In genomic region chr3:46242120-46242519, GRCh38 we compare ENCODE assay signal across 22 cellular contexts. TPM values are rescaled to one million over a fixed set of nuclear protein-coding genes. Genes with fewer than 3 reads are reported as not detected.
DNase-seq lines count a peak whose midpoint lies in the region; ATAC-seq and TF ChIP-seq lines count a peak whose summit lies in the region.
"Had no signal": no experiment of that assay in that cellular context is flagged by ENCODE, and none has a peak within 500 bp of the region (broad histone marks: within the 10 kb centered on the region; RNA-seq: fewer than 3 reads in every experiment).

CCR3 (plus strand) TSS chr3:46242460; CDS start chr3:46265159, 22,699 bp downstream.

- no peaks in the 10 kb centered on the region for H4K20me1 ChIP-seq in MM.1S (ENCODE audit: insufficient read depth, low read length)

- H3K9me2 ChIP-seq in MM.1S (replicated peaks; ENCODE audit: insufficient read depth, low read length), result no peaks in the 10 kb centered on the region

- intact Hi-C loops in activated CD4-positive, alpha-beta T cell treated with anti-CD3 and anti-CD28 coated beads, Interleukin-2, amount 10 ng/mL, durations not matched to agents 24 days and 14 days (cut with micrococcal nuclease), result no loop called here

- H3K4me3 Mint-ChIP-seq in T-helper 17 cell, result no peak within 1 kb of the TSS
- H3K4me3 Mint-ChIP-seq in stimulated activated memory B cell treated with anti-CD40 and anti-IgM and Interleukin-4, amounts not matched to agents 10 μg/mL and 1 μg/mL and 100 μg/mL, for 72 hours, result no peak within 1 kb of the TSS
- no peak within 1 kb of the TSS for H3K4me3 Mint-ChIP-seq in activated CD4-positive, alpha-beta T cell treated with anti-CD3 and anti-CD28 coated beads, Interleukin-2, amount 10 ng/mL, durations not matched to agents 7 days and 5 days
- no peak within 1 kb of the TSS for H3K4me3 Mint-ChIP-seq in activated CD4-positive, alpha-beta T cell treated with anti-CD3 and anti-CD28 coated beads, Interleukin-2, amount 10 ng/mL, durations not matched to agents 24 days and 14 days
- H3K4me3 Mint-ChIP-seq: activated T-cell treated with anti-CD3 and anti-CD28 coated beads, Interleukin-2, amount 50 U/mL, for 24 hours; nephron progenitor cell had no signal

- ATAC-seq in GM18502 (IDR thresholded peaks at IDR 0.05; ENCODE audit: poor library complexity, unreplicated experiment), result peak; percentile 47
- ATAC-seq in T-helper 17 cell, result no peak
- ATAC-seq in stimulated activated memory B cell treated with anti-CD40 and anti-IgM and Interleukin-4, amounts not matched to agents 10 μg/mL and 1 μg/mL and 100 μg/mL, for 72 hours, result peak; percentile 64
- ATAC-seq in HG03457 (IDR thresholded peaks at IDR 0.05; ENCODE audit: unreplicated experiment), result no peak
- ATAC-seq: SK-N-SH treated with all-trans-retinoic acid at 6 μM for 48 hours had no signal

- peak within 1 kb of the TSS; percentile 53; the same call in 1 of the 2 replicates for H2AFZ ChIP-seq in MM.1S (ENCODE audit: low read length)

- H3K4me1 ChIP-seq in MM.1S (ENCODE audit: low read length), result peaks cover 21% of the 10 kb centered on the region
- H3K4me1 ChIP-seq: vagina had no signal

- no peak within 1 kb of the TSS for H3K4me3 ChIP-seq in MM.1S (ENCODE audit: low read length)
- H3K4me3 ChIP-seq: coronary artery, vagina had no signal

- H3K9me3 Mint-ChIP-seq in stimulated activated memory B cell treated with anti-CD40 and anti-IgM and Interleukin-4, amounts not matched to agents 10 μg/mL and 1 μg/mL and 100 μg/mL, for 72 hours, result no peaks in the 10 kb centered on the region
- no peaks in the 10 kb centered on the region for H3K9me3 Mint-ChIP-seq in activated CD4-positive, alpha-beta T cell treated with anti-CD3 and anti-CD28 coated beads, Interleukin-2, amount 10 ng/mL, durations not matched to agents 7 days and 5 days
- H3K9me3 Mint-ChIP-seq in activated CD4-positive, alpha-beta T cell treated with anti-CD3 and anti-CD28 coated beads, Interleukin-2, amount 10 ng/mL, durations not matched to agents 24 days and 14 days, result peaks cover 3% of the 10 kb centered on the region
- H3K9me3 Mint-ChIP-seq: activated T-cell treated with anti-CD3 and anti-CD28 coated beads, Interleukin-2, amount 50 U/mL, for 24 hours; nephron progenitor cell had no signal

- peak within 1 kb of the TSS; percentile 29 for H3K27ac Mint-ChIP-seq in T-helper 17 cell
- H3K27ac Mint-ChIP-seq in stimulated activated memory B cell treated with anti-CD40 and anti-IgM and Interleukin-4, amounts not matched to agents 10 μg/mL and 1 μg/mL and 100 μg/mL, for 72 hours, result peak within 1 kb of the TSS; percentile 80
- H3K27ac Mint-ChIP-seq in activated CD4-positive, alpha-beta T cell treated with anti-CD3 and anti-CD28 coated beads, Interleukin-2, amount 10 ng/mL, durations not matched to agents 7 days and 5 days, result no peak within 1 kb of the TSS
- H3K27ac Mint-ChIP-seq in activated CD4-positive, alpha-beta T cell treated with anti-CD3 and anti-CD28 coated beads, Interleukin-2, amount 10 ng/mL, durations not matched to agents 24 days and 14 days, result no peak within 1 kb of the TSS
- H3K27ac Mint-ChIP-seq: activated T-cell treated with anti-CD3 and anti-CD28 coated beads, Interleukin-2, amount 50 U/mL, for 24 hours; nephron progenitor cell; progenitor cell of endocrine pancreas had no signal

- TF ChIP-seq CTCF in MM.1S (IDR thresholded peaks at IDR 0.05; ENCODE audit: low read length), result no peak

- peak within 1 kb of the TSS; percentile 19 for H3K4me2 ChIP-seq in MM.1S (ENCODE audit: low read depth, low read length)

- peaks cover 9% of the 10 kb centered on the region for H3K27me3 Mint-ChIP-seq in T-helper 17 cell
- no peaks in the 10 kb centered on the region for H3K27me3 Mint-ChIP-seq in stimulated activated memory B cell treated with anti-CD40 and anti-IgM and Interleukin-4, amounts not matched to agents 10 μg/mL and 1 μg/mL and 100 μg/mL, for 72 hours
- peaks cover 43% of the 10 kb centered on the region for H3K27me3 Mint-ChIP-seq in activated CD4-positive, alpha-beta T cell treated with anti-CD3 and anti-CD28 coated beads, Interleukin-2, amount 10 ng/mL, durations not matched to agents 7 days and 5 days
- peaks cover 53% of the 10 kb centered on the region for H3K27me3 Mint-ChIP-seq in activated CD4-positive, alpha-beta T cell treated with anti-CD3 and anti-CD28 coated beads, Interleukin-2, amount 10 ng/mL, durations not matched to agents 24 days and 14 days

- H3K9ac ChIP-seq in MM.1S (ENCODE audit: low read length), result no peak within 1 kb of the TSS; the same call in 1 of the 2 replicates

- H3K27ac ChIP-seq in MM.1S (ENCODE audit: low read length), result peak within 1 kb of the TSS; percentile 27; the same call in 1 of the 2 replicates
- H3K27ac ChIP-seq: coronary artery, vagina had no signal

- POLR2A ChIA-PET in activated CD4-positive, alpha-beta T cell treated with anti-CD3 and anti-CD28 coated beads, Interleukin-2, amount 10 ng/mL, durations not matched to agents 7 days and 5 days (lab: Charles Lee), result no interaction called here

- CTCF ChIA-PET in activated CD4-positive, alpha-beta T cell treated with anti-CD3 and anti-CD28 coated beads, Interleukin-2, amount 10 ng/mL, durations not matched to agents 7 days and 5 days (lab: Charles Lee), result interaction anchor here (0.6 to 1.4 kb wide), 4 partner anchors 43 to 1387 kb away, joined by 3 to 6 read pairs (median 3); no protein-coding TSS in a partner anchor

- no peaks in the 10 kb centered on the region for H3F3A ChIP-seq in MM.1S (ENCODE audit: insufficient read depth, low read length)

- H3K9me3 ChIP-seq in MM.1S (replicated peaks; ENCODE audit: insufficient read depth, low read length) (no peaks in the 10 kb centered on the region), T-helper 17 cell (ENCODE audit: control insufficient read depth, low read length, poor library complexity, severe bottlenecking) (no peaks in the 10 kb centered on the region)
- H3K9me3 ChIP-seq: vagina had no signal

- H3K4me1 Mint-ChIP-seq in T-helper 17 cell, result peaks cover 8% of the 10 kb centered on the region
- H3K4me1 Mint-ChIP-seq in stimulated activated memory B cell treated with anti-CD40 and anti-IgM and Interleukin-4, amounts not matched to agents 10 μg/mL and 1 μg/mL and 100 μg/mL, for 72 hours, result peaks cover 8% of the 10 kb centered on the region
- H3K4me1 Mint-ChIP-seq in activated CD4-positive, alpha-beta T cell treated with anti-CD3 and anti-CD28 coated beads, Interleukin-2, amount 10 ng/mL, durations not matched to agents 7 days and 5 days, result peaks cover 6% of the 10 kb centered on the region
- H3K4me1 Mint-ChIP-seq in activated CD4-positive, alpha-beta T cell treated with anti-CD3 and anti-CD28 coated beads, Interleukin-2, amount 10 ng/mL, durations not matched to agents 24 days and 14 days, result peaks cover 8% of the 10 kb centered on the region
- H3K4me1 Mint-ChIP-seq: nephron progenitor cell had no signal

- H3K36me3 ChIP-seq in MM.1S (replicated peaks; ENCODE audit: insufficient read depth, low read length), result no peaks in the 10 kb centered on the region
- H3K36me3 ChIP-seq: vagina had no signal

- no peaks in the 10 kb centered on the region for H3K36me3 Mint-ChIP-seq in T-helper 17 cell (ENCODE audit: low read depth)
- H3K36me3 Mint-ChIP-seq in stimulated activated memory B cell treated with anti-CD40 and anti-IgM and Interleukin-4, amounts not matched to agents 10 μg/mL and 1 μg/mL and 100 μg/mL, for 72 hours, result no peaks in the 10 kb centered on the region
- no peaks in the 10 kb centered on the region for H3K36me3 Mint-ChIP-seq in activated CD4-positive, alpha-beta T cell treated with anti-CD3 and anti-CD28 coated beads, Interleukin-2, amount 10 ng/mL, durations not matched to agents 7 days and 5 days (ENCODE audit: low read depth)
- H3K36me3 Mint-ChIP-seq in activated CD4-positive, alpha-beta T cell treated with anti-CD3 and anti-CD28 coated beads, Interleukin-2, amount 10 ng/mL, durations not matched to agents 24 days and 14 days (ENCODE audit: low read depth), result no peaks in the 10 kb centered on the region

- no peaks in the 10 kb centered on the region for H3K79me2 ChIP-seq in MM.1S (ENCODE audit: low read length)

- no peaks in the 10 kb centered on the region for H3K27me3 ChIP-seq in MM.1S (replicated peaks; ENCODE audit: insufficient read depth, low read length)
- H3K27me3 ChIP-seq: vagina had no signal

- DNase-seq in MM.1S, result peak; percentile 19
- DNase-seq in T-helper 17 cell, result no peak
- no peak for DNase-seq in activated CD4-positive, alpha-beta T cell treated with anti-CD3 and anti-CD28 coated beads, Interleukin-2, amount 10 ng/mL, durations not matched to agents 7 days and 5 days
- DNase-seq in activated CD4-positive, alpha-beta T cell treated with anti-CD3 and anti-CD28 coated beads, Interleukin-2, amount 10 ng/mL, durations not matched to agents 24 days and 14 days, result no peak
- DNase-seq: activated naive CD4-positive, alpha-beta T cell treated with anti-CD3 and anti-CD28 coated beads, Interleukin-2, amount 50 U/mL, for 16 hours; activated T-cell treated with anti-CD3 and anti-CD28 coated beads, Interleukin-2, amount 50 U/mL, for 24 hours; foreskin fibroblast; IMR-90; NCI-H1092 treated with DMSO at 0.1 percent for 48 hours; NCI-H69; nephron progenitor cell; stimulated activated CD4-positive, alpha-beta T cell treated with anti-CD3 and anti-CD28 coated beads, Interleukin-2, amount 100 ng/mL, for 48 hours had no signal

RNA-seq across cellular contexts. Expression of gene CCR3, which starts in this region (rescaled TPM):
- under 1 TPM; 0.23 to 0.37 TPM for total RNA-seq in T-helper 17 cell
- total RNA-seq in activated CD4-positive, alpha-beta T cell treated with anti-CD3 and anti-CD28 coated beads, Interleukin-2, amount 10 ng/mL, durations not matched to agents 7 days and 5 days, result not detected
- not detected in 2 replicates for total RNA-seq in activated CD4-positive, alpha-beta T cell treated with anti-CD3 and anti-CD28 coated beads, Interleukin-2, amount 10 ng/mL, durations not matched to agents 24 days and 14 days
- total RNA-seq: IMR-90, kidney epithelial cell, progenitor cell of endocrine pancreas, skeletal muscle tissue, subcutaneous adipose tissue, vagina had no signal

Comparison
In these comparisons a context has a peak if more than half of its experiments do, and no peak if none do; other contexts are left out.
1. ATAC-seq: peak in GM18502 (single experiment) and stimulated activated memory B cell treated with anti-CD40 and anti-IgM and Interleukin-4, amounts not matched to agents 10 μg/mL and 1 μg/mL and 100 μg/mL, for 72 hours (single experiment); none in T-helper 17 cell (single experiment) and HG03457 (single experiment).
2. H3K27ac Mint-ChIP-seq: peak in T-helper 17 cell (single experiment) and stimulated activated memory B cell treated with anti-CD40 and anti-IgM and Interleukin-4, amounts not matched to agents 10 μg/mL and 1 μg/mL and 100 μg/mL, for 72 hours (single experiment); none in activated CD4-positive, alpha-beta T cell treated with anti-CD3 and anti-CD28 coated beads, Interleukin-2, amount 10 ng/mL, durations not matched to agents 7 days and 5 days (single experiment) and activated CD4-positive, alpha-beta T cell treated with anti-CD3 and anti-CD28 coated beads, Interleukin-2, amount 10 ng/mL, durations not matched to agents 24 days and 14 days (single experiment).